25 cellular contexts compared by ENCODE assay signal in genomic region chr5:166401391-166401790, GRCh38.
"Had no signal": no experiment of that assay in that cellular context is flagged by ENCODE, and none has a peak within 500 bp of the region (broad histone marks: within the 10 kb centered on the region; RNA-seq: fewer than 3 reads in every experiment).

No MANE protein-coding gene starts in this region.

- H3K36me3 Mint-ChIP-seq: naive thymus-derived CD8-positive, alpha-beta T cell; stimulated activated naive B cell treated with anti-CD40 and anti-IgM and Interleukin-4, amounts not matched to agents 10 μg/mL and 1 μg/mL and 100 μg/mL, for 72 hours; WTC11 had no signal

- H3K9me3 Mint-ChIP-seq: neural crest cell had no signal

- H3K4me3 Mint-ChIP-seq: activated CD4-positive, alpha-beta memory T cell treated with anti-CD3 and anti-CD28 coated beads, Interleukin-2, amount 10 ng/mL, durations not matched to agents 7 days and 5 days; activated CD4-positive, alpha-beta T cell treated with anti-CD3 and anti-CD28 coated beads, Interleukin-2, amount 10 ng/mL, durations not matched to agents 7 days and 5 days; activated T-cell treated with anti-CD3 and anti-CD28 coated beads, Interleukin-2, amount 50 U/mL, for 24 hours; immature natural killer cell; naive thymus-derived CD8-positive, alpha-beta T cell; neural crest cell; stimulated activated naive B cell treated with anti-CD40 and anti-IgM and Interleukin-4, amounts not matched to agents 10 μg/mL and 1 μg/mL and 100 μg/mL, for 72 hours; WTC11 had no signal

- H3K4me1 Mint-ChIP-seq: activated CD4-positive, alpha-beta memory T cell treated with anti-CD3 and anti-CD28 coated beads, Interleukin-2, amount 10 ng/mL, durations not matched to agents 7 days and 5 days; activated CD4-positive, alpha-beta T cell treated with anti-CD3 and anti-CD28 coated beads, Interleukin-2, amount 10 ng/mL, durations not matched to agents 7 days and 5 days; immature natural killer cell; stimulated activated naive B cell treated with anti-CD40 and anti-IgM and Interleukin-4, amounts not matched to agents 10 μg/mL and 1 μg/mL and 100 μg/mL, for 72 hours had no signal

- DNase-seq: activated CD4-positive, alpha-beta memory T cell treated with anti-CD3 and anti-CD28 coated beads, Interleukin-2, amount 10 ng/mL, durations not matched to agents 7 days and 5 days; activated CD4-positive, alpha-beta T cell treated with anti-CD3 and anti-CD28 coated beads for 1 hour; activated CD4-positive, alpha-beta T cell treated with anti-CD3 and anti-CD28 coated beads, Interleukin-2, amount 10 ng/mL, durations not matched to agents 7 days and 5 days; activated CD8-positive, alpha-beta memory T cell treated with anti-CD3 and anti-CD28 coated beads, Interleukin-2, amount 50 U/mL, for 48 hours; activated gamma-delta T cell treated with Interleukin-2 at 50 U/mL for 16 hours; activated naive CD4-positive, alpha-beta T cell treated with anti-CD3 and anti-CD28 coated beads, Interleukin-2, amount 50 U/mL, for 16 hours; activated T-cell treated with anti-CD3 and anti-CD28 coated beads, Interleukin-2, amount 50 U/mL, for 24 hours; amniotic stem cell; brain microvascular endothelial cell; foreskin fibroblast; heart left ventricle; immature natural killer cell; kidney; left colon; naive thymus-derived CD8-positive, alpha-beta T cell; stimulated activated CD4-positive, alpha-beta T cell treated with anti-CD3 and anti-CD28 coated beads, Interleukin-1b, Interleukin-23, amount 100 ng/mL, for 48 hours; stimulated activated naive B cell treated with anti-CD40 and anti-IgM and Interleukin-4, amounts not matched to agents 10 μg/mL and 1 μg/mL and 100 μg/mL, for 72 hours; stomach; T-helper 2 cell; thyroid gland; upper lobe of left lung had no signal

- H3K27ac Mint-ChIP-seq: activated CD4-positive, alpha-beta memory T cell treated with anti-CD3 and anti-CD28 coated beads, Interleukin-2, amount 10 ng/mL, durations not matched to agents 7 days and 5 days; activated CD4-positive, alpha-beta T cell treated with anti-CD3 and anti-CD28 coated beads, Interleukin-2, amount 10 ng/mL, durations not matched to agents 7 days and 5 days; activated T-cell treated with anti-CD3 and anti-CD28 coated beads, Interleukin-2, amount 50 U/mL, for 24 hours; immature natural killer cell; naive thymus-derived CD8-positive, alpha-beta T cell; stimulated activated naive B cell treated with anti-CD40 and anti-IgM and Interleukin-4, amounts not matched to agents 10 μg/mL and 1 μg/mL and 100 μg/mL, for 72 hours; WTC11 had no signal

- FAIRE-seq: astrocyte, endothelial cell of umbilical vein, kidney had no signal

- H3K27me3 Mint-ChIP-seq: activated CD4-positive, alpha-beta memory T cell treated with anti-CD3 and anti-CD28 coated beads, Interleukin-2, amount 10 ng/mL, durations not matched to agents 7 days and 5 days; activated CD4-positive, alpha-beta T cell treated with anti-CD3 and anti-CD28 coated beads, Interleukin-2, amount 10 ng/mL, durations not matched to agents 7 days and 5 days; activated T-cell treated with anti-CD3 and anti-CD28 coated beads, Interleukin-2, amount 50 U/mL, for 24 hours; naive thymus-derived CD8-positive, alpha-beta T cell; stimulated activated naive B cell treated with anti-CD40 and anti-IgM and Interleukin-4, amounts not matched to agents 10 μg/mL and 1 μg/mL and 100 μg/mL, for 72 hours had no signal
